In the genomic region with DNA sequence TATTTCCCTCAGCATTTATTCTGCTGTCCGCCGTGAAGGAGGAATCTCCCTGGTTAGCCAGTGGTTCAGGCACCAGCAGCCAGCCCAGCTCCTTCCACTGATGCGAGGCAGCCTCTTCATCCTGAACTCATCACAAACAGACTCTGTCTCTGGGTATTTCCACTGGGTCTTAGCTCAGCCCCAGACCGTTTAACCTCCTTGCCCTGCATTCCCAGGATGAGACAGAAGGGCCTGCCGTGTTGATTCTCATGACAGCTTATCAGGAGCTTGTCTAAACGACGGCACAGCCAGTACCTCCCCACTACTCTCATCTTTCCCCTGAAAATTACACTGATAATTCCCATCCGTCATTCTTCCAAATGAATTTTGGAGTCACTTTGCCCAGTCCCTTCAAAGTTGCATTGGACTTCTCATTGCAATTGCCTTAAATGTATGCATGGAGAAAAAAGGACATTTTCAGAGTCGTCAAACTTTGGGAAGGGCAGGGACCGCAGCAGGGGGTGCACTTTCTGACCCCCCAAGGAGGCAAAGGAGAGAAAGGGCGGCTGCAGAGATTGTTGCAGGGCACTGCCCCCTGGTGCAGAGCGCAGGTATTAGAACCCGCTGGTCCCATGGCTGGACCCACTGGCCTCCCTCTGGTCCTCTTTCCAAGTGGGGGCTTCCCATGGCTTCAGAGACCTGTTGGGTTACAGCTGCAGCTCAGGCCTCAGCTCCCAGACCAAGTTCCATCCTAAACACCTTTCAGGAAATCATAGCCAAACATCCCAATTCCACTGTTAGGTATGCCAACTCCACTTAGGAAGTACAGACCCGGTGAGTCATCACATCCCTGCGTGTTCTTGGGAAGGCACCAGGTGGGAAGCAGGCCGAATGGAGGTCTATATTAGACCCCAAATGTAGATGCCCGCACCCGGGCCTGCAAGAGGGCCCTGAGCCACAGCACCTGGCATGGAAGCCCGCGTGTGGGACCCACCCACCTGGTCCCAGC, we compare ENCODE assay signal across 10 cellular contexts.
DNase-seq lines count a peak whose midpoint lies in the region; ATAC-seq and TF ChIP-seq lines count a peak whose summit lies in the region.
"Had no signal": no experiment of that assay in that cellular context is flagged by ENCODE, and none has a peak within 500 bp of the region (broad histone marks: within the 10 kb centered on the region; RNA-seq: fewer than 3 reads in every experiment).

No MANE protein-coding gene starts in this region.

- DNase-seq in NCI-H82 (lab: John Stamatoyannopoulos, UW): peak; percentile 35
- no peak for DNase-seq in NCI-H82 treated with DMSO at 0.1 percent for 48 hours (lab: John Stamatoyannopoulos, UW; ENCODE audit: unreplicated experiment)
- DNase-seq in NCI-H226: peak; percentile 81
- DNase-seq in epithelial cell of esophagus (ENCODE audit: low read depth): peak; percentile 16
- DNase-seq in stimulated activated CD8-positive, alpha-beta memory T cell treated with anti-CD3 and anti-CD28 coated beads, Interleukin-4, amount 100 ng/mL, for 48 hours: peak; percentile 38
- DNase-seq in C1 segment of cervical spinal cord (lab: John Stamatoyannopoulos, UW): no peak
- no peak for DNase-seq in DMS79 (lab: John Stamatoyannopoulos, UW)
- DNase-seq: NCI-H146 had no signal

- peak; percentile 68 for TF ChIP-seq CTCF in epithelial cell of esophagus (IDR thresholded peaks at IDR 0.05; ENCODE audit: insufficient read depth, low read depth, low read length, missing control alignments)

- ATAC-seq in HG03045 (IDR thresholded peaks at IDR 0.05; ENCODE audit: unreplicated experiment): no peak

- H3K4me3 ChIP-seq in epithelial cell of esophagus (ENCODE audit: low read length): no peak overlapping the region
- H3K4me3 ChIP-seq: skin epidermis had no signal

Comparison
In these comparisons a context has a peak if more than half of its experiments do, and no peak if none do; other contexts are left out.
1. DNase-seq: peak in NCI-H82 (single experiment), NCI-H226 (single experiment), epithelial cell of esophagus (single experiment) and stimulated activated CD8-positive, alpha-beta memory T cell treated with anti-CD3 and anti-CD28 coated beads, Interleukin-4, amount 100 ng/mL, for 48 hours (single experiment); none in NCI-H82 treated with DMSO at 0.1 percent for 48 hours (single experiment), C1 segment of cervical spinal cord (0 of 14) and DMS79 (single experiment).